8 cellular contexts compared by ENCODE assay signal in genomic region chr17:67260051-67260987, GRCh38. TPM values are rescaled to one million over a fixed set of nuclear protein-coding genes. Genes with fewer than 3 reads are reported as not detected.
DNase-seq lines count a peak whose midpoint lies in the region; ATAC-seq and TF ChIP-seq lines count a peak whose summit lies in the region.

No MANE protein-coding gene starts in this region.

- TF ChIP-seq CTCF in fibroblast of the aortic adventitia (IDR thresholded peaks at IDR 0.05; ENCODE audit: insufficient read depth, low read length), result no peak
- TF ChIP-seq CTCF in retinal pigment epithelial cell (conservative IDR thresholded peaks at IDR 0.05; ENCODE audit: low read depth, low read length), result no peak

- intact Hi-C loops in posterior vena cava (cut with DNase I), result no loop called here

- ATAC-seq in GM18909 (IDR thresholded peaks at IDR 0.05; ENCODE audit: poor library complexity, unreplicated experiment), result no peak

- H3K4me3 ChIP-seq in fibroblast of the aortic adventitia (ENCODE audit: low read depth, low read length) (peak overlapping the region; percentile 17), retinal pigment epithelial cell (ENCODE audit: low read length) (no peak overlapping the region)

- peak; percentile 73 for DNase-seq in EH (ENCODE audit: low read depth)
- DNase-seq in OCI-M1 (lab: John Stamatoyannopoulos, UW), result peak; percentile 36
- peak; percentile 88 for DNase-seq in fibroblast of the aortic adventitia (ENCODE audit: low read depth)
- peak; percentile 87 for DNase-seq in retinal pigment epithelial cell (ENCODE audit: low read depth)
- DNase-seq in NK-92 treated with Interleukin-12 subunit alpha and Interleukin-12 subunit beta, amount 100 ng/mL, for 24 hours (lab: John Stamatoyannopoulos, UW), result no peak
- DNase-seq in stimulated activated CD4-positive, alpha-beta T cell treated with anti-CD3 and anti-CD28 coated beads, Interleukin-15, amount 100 ng/mL, for 24 hours, result no peak
- no peak for DNase-seq in posterior vena cava (ENCODE audit: low spot score)

RNA-seq across cellular contexts. Expression of gene HELZ, which starts 15.3 kb away (rescaled TPM):
- total RNA-seq in fibroblast of the aortic adventitia (ENCODE audit: low replicate concordance) (46.5 and 97.0 TPM in 2 replicates), posterior vena cava (10 to 100 TPM; 52.3 to 53.5 TPM)

Comparison
In these comparisons a context has a peak if more than half of its experiments do, and no peak if none do; other contexts are left out.
1. DNase-seq: peak in EH (single experiment), OCI-M1 (single experiment), fibroblast of the aortic adventitia (single experiment) and retinal pigment epithelial cell (single experiment); none in NK-92 treated with Interleukin-12 subunit alpha and Interleukin-12 subunit beta, amount 100 ng/mL, for 24 hours (single experiment), stimulated activated CD4-positive, alpha-beta T cell treated with anti-CD3 and anti-CD28 coated beads, Interleukin-15, amount 100 ng/mL, for 24 hours (single experiment) and posterior vena cava (single experiment).